Comparison of ENCODE assay signal across 10 cellular contexts in the genomic region with DNA sequence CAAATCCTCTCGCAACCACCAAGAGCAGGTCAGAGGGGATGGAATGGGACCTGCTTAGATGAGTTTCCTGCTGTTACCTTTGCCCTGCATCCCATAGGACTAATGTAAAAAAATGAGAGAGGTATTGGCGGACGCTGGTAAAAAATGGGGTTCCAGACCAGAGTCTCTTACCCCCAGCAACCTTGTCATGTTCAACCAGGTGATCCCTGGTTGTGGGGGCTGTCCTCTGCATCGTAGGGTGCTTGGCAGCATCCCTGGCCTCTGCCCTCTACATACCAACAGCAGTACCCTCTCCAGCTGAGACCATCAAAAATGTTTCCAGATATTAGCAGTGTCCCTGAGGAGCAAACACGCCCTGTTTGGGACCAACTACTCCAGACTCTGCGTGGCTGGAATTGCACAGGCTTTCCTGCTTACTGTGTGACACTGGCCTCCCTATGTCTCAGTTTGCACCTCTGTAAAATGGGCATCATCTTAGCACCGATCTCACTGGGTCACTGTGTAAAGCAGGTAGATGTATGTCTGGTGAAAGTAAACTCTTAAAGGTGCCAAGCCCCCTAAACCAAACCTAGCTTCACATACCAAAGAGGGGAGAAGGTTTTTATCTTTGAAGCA. TPM values are rescaled to one million over a fixed set of nuclear protein-coding genes. Genes with fewer than 3 reads are reported as not detected.
DNase-seq lines count a peak whose midpoint lies in the region; ATAC-seq and TF ChIP-seq lines count a peak whose summit lies in the region.
"Had no signal": no experiment of that assay in that cellular context is flagged by ENCODE, and none has a peak within 500 bp of the region (broad histone marks: within the 10 kb centered on the region; RNA-seq: fewer than 3 reads in every experiment).

No MANE protein-coding gene starts in this region.

- H3K9me3 Mint-ChIP-seq in activated CD8-positive, alpha-beta memory T cell treated with anti-CD3 and anti-CD28 coated beads, Interleukin-2, amount 10 ng/mL, durations not matched to agents 7 days and 5 days (ENCODE audit: low read depth), result peaks cover 2% of the 10 kb centered on the region
- peaks cover 10% of the 10 kb centered on the region for H3K9me3 Mint-ChIP-seq in activated CD8-positive, alpha-beta T cell treated with anti-CD3 and anti-CD28 coated beads for 36 hours

- H3K36me3 Mint-ChIP-seq in activated CD8-positive, alpha-beta memory T cell treated with anti-CD3 and anti-CD28 coated beads, Interleukin-2, amount 10 ng/mL, durations not matched to agents 7 days and 5 days, result peaks cover 55% of the 10 kb centered on the region
- peaks cover 51% of the 10 kb centered on the region for H3K36me3 Mint-ChIP-seq in activated CD8-positive, alpha-beta T cell treated with anti-CD3 and anti-CD28 coated beads for 36 hours (ENCODE audit: low read depth)

- H3K27me3 Mint-ChIP-seq in activated CD8-positive, alpha-beta memory T cell treated with anti-CD3 and anti-CD28 coated beads, Interleukin-2, amount 10 ng/mL, durations not matched to agents 7 days and 5 days, result no peaks in the 10 kb centered on the region
- no peaks in the 10 kb centered on the region for H3K27me3 Mint-ChIP-seq in activated CD8-positive, alpha-beta T cell treated with anti-CD3 and anti-CD28 coated beads for 36 hours

- H3K27ac Mint-ChIP-seq in activated CD8-positive, alpha-beta memory T cell treated with anti-CD3 and anti-CD28 coated beads, Interleukin-2, amount 10 ng/mL, durations not matched to agents 7 days and 5 days, result peak overlapping the region; percentile 100
- peak overlapping the region; percentile 100 for H3K27ac Mint-ChIP-seq in activated CD8-positive, alpha-beta T cell treated with anti-CD3 and anti-CD28 coated beads for 36 hours

- no peaks in the 10 kb centered on the region for H3K36me3 ChIP-seq in left lung
- H3K36me3 ChIP-seq in thymus (ENCODE audit: control insufficient read depth, insufficient read depth), result peaks cover 8% of the 10 kb centered on the region

- peak overlapping the region; percentile 100 for H3K4me3 Mint-ChIP-seq in activated CD8-positive, alpha-beta memory T cell treated with anti-CD3 and anti-CD28 coated beads, Interleukin-2, amount 10 ng/mL, durations not matched to agents 7 days and 5 days
- H3K4me3 Mint-ChIP-seq in activated CD8-positive, alpha-beta T cell treated with anti-CD3 and anti-CD28 coated beads for 36 hours, result peak overlapping the region; percentile 99

- H3K27ac ChIP-seq in left lung, result peak overlapping the region; percentile 95
- peak overlapping the region; percentile 25 for H3K27ac ChIP-seq in thymus (ENCODE audit: low read depth)

- WGBS in thymus, result 88% methylated on average over 7 of the region's 7 CpGs

- H3K27me3 ChIP-seq in left lung (no peaks in the 10 kb centered on the region), thymus (ENCODE audit: control insufficient read depth, insufficient read depth) (no peaks in the 10 kb centered on the region)

- peak; percentile 38 for DNase-seq in activated CD8-positive, alpha-beta memory T cell treated with anti-CD3 and anti-CD28 coated beads, Interleukin-2, amount 10 ng/mL, durations not matched to agents 7 days and 5 days
- no peak for DNase-seq in activated CD8-positive, alpha-beta memory T cell treated with anti-CD3 and anti-CD28 coated beads, Interleukin-2, amount 50 U/mL, for 48 hours
- DNase-seq in activated CD8-positive, alpha-beta T cell treated with anti-CD3 and anti-CD28 coated beads for 36 hours, result no peak
- DNase-seq in left lung (no peak), GM13976 (ENCODE audit: low spot score) (no peak), pons (ENCODE audit: low spot score) (no peak)
- DNase-seq: C1 segment of cervical spinal cord, SHP77 had no signal

- H3K4me1 ChIP-seq in left lung (peaks cover 8 to 51% of the 10 kb centered on the region in 2 donors), thymus (ENCODE audit: control insufficient read depth, insufficient read depth, low read length) (peaks cover 7% of the 10 kb centered on the region)

- H3K4me3 ChIP-seq in left lung, result peak overlapping the region; percentile 44 to 87
- H3K4me3 ChIP-seq in thymus (ENCODE audit: low read length), result peak overlapping the region; percentile 68

- TF ChIP-seq CTCF in activated CD8-positive, alpha-beta T cell treated with anti-CD3 and anti-CD28 coated beads for 36 hours (IDR thresholded peaks at IDR 0.05), result no peak
- no peak for TF ChIP-seq CTCF in left lung (IDR thresholded peaks at IDR 0.05)
- no peak for TF ChIP-seq CTCF in GM13976 (IDR thresholded peaks at IDR 0.05; ENCODE audit: borderline replicate concordance, control extremely low read depth, extremely low read depth, insufficient read depth, missing control alignments)

- intact Hi-C loops in activated CD8-positive, alpha-beta T cell treated with anti-CD3 and anti-CD28 coated beads for 36 hours (cut with micrococcal nuclease), result loop anchor here (10.0 kb wide), 1 partner anchor 45 kb away; no protein-coding TSS in a partner anchor
- intact Hi-C loops in left lung (cut with DNase I), result no loop called here

- in situ Hi-C loops in GM13976 (cut with MboI; ENCODE audit: low sequenced_read_pairs, unreplicated experiment), result no loop called here

- H3K9me3 ChIP-seq in left lung (no peaks in the 10 kb centered on the region), thymus (ENCODE audit: control insufficient read depth) (peaks cover 2% of the 10 kb centered on the region)

- CTCF ChIA-PET in activated CD8-positive, alpha-beta memory T cell treated with anti-CD3 and anti-CD28 coated beads, Interleukin-2, amount 10 ng/mL, durations not matched to agents 7 days and 5 days (lab: Charles Lee), result interaction anchor here (0.8 to 3.9 kb wide), 4 partner anchors 12 to 416 kb away, joined by 3 to 32 read pairs (median 10); no protein-coding TSS in a partner anchor
- CTCF ChIA-PET in activated CD8-positive, alpha-beta T cell treated with anti-CD3 and anti-CD28 coated beads for 36 hours (lab: Charles Lee), result interaction anchor here (1.4 to 2.2 kb wide), 2 partner anchors 9 to 13 kb away, joined by 5 to 13 read pairs; no protein-coding TSS in a partner anchor

- peaks cover 46% of the 10 kb centered on the region for H3K4me1 Mint-ChIP-seq in activated CD8-positive, alpha-beta memory T cell treated with anti-CD3 and anti-CD28 coated beads, Interleukin-2, amount 10 ng/mL, durations not matched to agents 7 days and 5 days
- peaks cover 48% of the 10 kb centered on the region for H3K4me1 Mint-ChIP-seq in activated CD8-positive, alpha-beta T cell treated with anti-CD3 and anti-CD28 coated beads for 36 hours (ENCODE audit: low read depth)

- no peak for ATAC-seq in activated CD8-positive, alpha-beta memory T cell treated with anti-CD3 and anti-CD28 coated beads, Interleukin-2, amount 10 ng/mL, durations not matched to agents 7 days and 5 days
- ATAC-seq in activated CD8-positive, alpha-beta T cell treated with anti-CD3 and anti-CD28 coated beads for 36 hours, result no peak
- no peak for ATAC-seq in left lung
- ATAC-seq in HG03565 (IDR thresholded peaks at IDR 0.05; ENCODE audit: unreplicated experiment), result no peak

- POLR2A ChIA-PET in activated CD8-positive, alpha-beta T cell treated with anti-CD3 and anti-CD28 coated beads for 36 hours (lab: Charles Lee), result interaction anchor here (0.6 to 5.4 kb wide), 12 partner anchors 8 to 511 kb away, joined by 3 to 95 read pairs (median 9); a partner anchor contains a TSS

RNA-seq across cellular contexts. Expression of a gene that starts 1.5 kb away (rescaled TPM):
- 10 to 100 TPM; 59.9 to 65.2 TPM for total RNA-seq in activated CD8-positive, alpha-beta memory T cell treated with anti-CD3 and anti-CD28 coated beads, Interleukin-2, amount 10 ng/mL, durations not matched to agents 7 days and 5 days
- total RNA-seq in activated CD8-positive, alpha-beta T cell treated with anti-CD3 and anti-CD28 coated beads for 36 hours, result 10 to 100 TPM; 37.1 to 38.0 TPM
- 10 to 100 TPM; 35.8 to 49.2 TPM for total RNA-seq in left lung
- polyA plus RNA-seq in thymus, result 9.3 TPM

RNA-seq across cellular contexts. Expression of a gene that starts 32.6 kb away (rescaled TPM):
- total RNA-seq in activated CD8-positive, alpha-beta memory T cell treated with anti-CD3 and anti-CD28 coated beads, Interleukin-2, amount 10 ng/mL, durations not matched to agents 7 days and 5 days, result 1 to 10 TPM in 1 of 2 experiments, not detected in 1; 2.6 TPM
- not detected for total RNA-seq in activated CD8-positive, alpha-beta T cell treated with anti-CD3 and anti-CD28 coated beads for 36 hours
- total RNA-seq in left lung, result 1 to 10 TPM; 2.4 to 3.3 TPM
- 3.7 TPM for polyA plus RNA-seq in thymus
